21 cellular contexts compared by ENCODE assay signal in genomic region chr1:74728736-74729135, GRCh38. TPM values are rescaled to one million over a fixed set of nuclear protein-coding genes. Genes with fewer than 3 reads are reported as not detected.
"Had no signal": no experiment of that assay in that cellular context is flagged by ENCODE, and none has a peak within 500 bp of the region (broad histone marks: within the 10 kb centered on the region; RNA-seq: fewer than 3 reads in every experiment).

No MANE protein-coding gene starts in this region.

- H3K9me3 Mint-ChIP-seq: T-cell had no signal

- H3K36me3 ChIP-seq: suprapubic skin had no signal

- DNase-seq: activated CD4-positive, alpha-beta T cell treated with anti-CD3 and anti-CD28 coated beads, Interleukin-2, amount 50 U/mL, for 1 hour; activated CD8-positive, alpha-beta memory T cell treated with anti-CD3 and anti-CD28 coated beads for 24 hours; activated naive CD4-positive, alpha-beta T cell treated with anti-CD3 and anti-CD28 coated beads for 36 hours; caudate nucleus; effector CD4-positive, alpha-beta T cell; kidney glomerular epithelial cell; posterior cingulate gyrus; SK-N-SH; stimulated activated naive CD8-positive, alpha-beta T cell treated with anti-CD3 and anti-CD28 coated beads, Interleukin-15, Interleukin-2, amounts not matched to agents 100 U/mL and 50 U/mL, for 24 hours; T-cell; T1000; trophoblast cell had no signal

- H3K27ac Mint-ChIP-seq: activated naive CD4-positive, alpha-beta T cell treated with anti-CD3 and anti-CD28 coated beads for 36 hours; activated T-helper 1 cell treated with anti-CD3 and anti-CD28 coated beads, Interleukin-12 subunit alpha, Interleukin-12 subunit beta, Interleukin-2, Interleukin-4 antibody, amounts not matched to agents 30 ng/mL and 10 ng/mL and 1 ng/mL, durations not matched to agents 14 hours and 24 hours and 36 hours; natural killer cell treated with Interleukin-12 subunit alpha and Interleukin-12 subunit beta and Interleukin-15 and Interleukin-18, amount 100 ng/mL, for 72 hours had no signal

- H3K9me3 ChIP-seq: SK-N-SH had no signal

- H3K4me3 Mint-ChIP-seq: activated naive CD4-positive, alpha-beta T cell treated with anti-CD3 and anti-CD28 coated beads for 36 hours; activated T-helper 1 cell treated with anti-CD3 and anti-CD28 coated beads, Interleukin-12 subunit alpha, Interleukin-12 subunit beta, Interleukin-2, Interleukin-4 antibody, amounts not matched to agents 30 ng/mL and 10 ng/mL and 1 ng/mL, durations not matched to agents 14 hours and 24 hours and 36 hours; natural killer cell treated with Interleukin-12 subunit alpha and Interleukin-12 subunit beta and Interleukin-15 and Interleukin-18, amount 100 ng/mL, for 72 hours; T-cell had no signal

- ATAC-seq: activated CD4-positive, CD25-positive, alpha-beta regulatory T cell treated with anti-CD3 and anti-CD28 coated beads, Interleukin-2, amount 50 U/mL, for 24 hours; natural killer cell treated with Interleukin-12 subunit alpha and Interleukin-12 subunit beta and Interleukin-15 and Interleukin-18, amount 100 ng/mL, for 72 hours; stimulated activated naive CD8-positive, alpha-beta T cell treated with anti-CD3 and anti-CD28 coated beads, Interleukin-15, Interleukin-2, amounts not matched to agents 100 U/mL and 50 U/mL, for 24 hours; T-cell had no signal

- H3K27me3 ChIP-seq: suprapubic skin had no signal

- H3K9ac ChIP-seq: SK-N-SH had no signal

- H3K27ac ChIP-seq: coronary artery, suprapubic skin had no signal

- H3K27me3 Mint-ChIP-seq: natural killer cell treated with Interleukin-12 subunit alpha and Interleukin-12 subunit beta and Interleukin-15 and Interleukin-18, amount 100 ng/mL, for 72 hours; T-cell had no signal

- H3K4me3 ChIP-seq: coronary artery, suprapubic skin had no signal

RNA-seq across cellular contexts. Expression of gene ERICH3, which starts 55.1 kb away (rescaled TPM):
- total RNA-seq: activated naive CD4-positive, alpha-beta T cell treated with anti-CD3 and anti-CD28 coated beads for 36 hours; activated T-helper 1 cell treated with anti-CD3 and anti-CD28 coated beads, Interleukin-12 subunit alpha, Interleukin-12 subunit beta, Interleukin-2, Interleukin-4 antibody, amounts not matched to agents 30 ng/mL and 10 ng/mL and 1 ng/mL, durations not matched to agents 14 hours and 24 hours and 36 hours; endothelial cell of umbilical vein; glomerular endothelial cell; lower leg skin; mesenteric fat pad; natural killer cell treated with Interleukin-12 subunit alpha and Interleukin-12 subunit beta and Interleukin-15 and Interleukin-18, amount 100 ng/mL, for 72 hours; suprapubic skin had no signal
- polyA plus RNA-seq: endothelial cell of umbilical vein, SK-N-SH had no signal
